In genomic region chr16:78836802-78837489, GRCh38 we compare ENCODE assay signal across 25 cellular contexts.
DNase-seq lines count a peak whose midpoint lies in the region; ATAC-seq and TF ChIP-seq lines count a peak whose summit lies in the region.
"Had no signal": no experiment of that assay in that cellular context is flagged by ENCODE, and none has a peak within 500 bp of the region (broad histone marks: within the 10 kb centered on the region; RNA-seq: fewer than 3 reads in every experiment).

No MANE protein-coding gene starts in this region.

- TF ChIP-seq POLR2A in spleen (IDR thresholded peaks at IDR 0.05), result no peak

- H2AK5ac ChIP-seq in mesendoderm (ENCODE audit: low read length), result no peak overlapping the region

- H3K56ac ChIP-seq in mesendoderm (ENCODE audit: low read length), result no peak overlapping the region

- H2BK5ac ChIP-seq in mesendoderm (ENCODE audit: low read length), result no peak overlapping the region

- intact Hi-C loops in activated CD8-positive, alpha-beta T cell treated with anti-CD3 and anti-CD28 coated beads for 36 hours (cut with micrococcal nuclease), result no loop called here
- intact Hi-C loops in spleen (cut with DNase I; ENCODE audit: low total_unique reads), result no loop called here

- H3K4ac ChIP-seq in mesendoderm (ENCODE audit: low read depth, low read length), result no peak overlapping the region

- no peaks in the 10 kb centered on the region for H3K27me3 Mint-ChIP-seq in activated CD8-positive, alpha-beta T cell treated with anti-CD3 and anti-CD28 coated beads for 36 hours
- H3K27me3 Mint-ChIP-seq in activated CD8-positive, alpha-beta T cell treated with anti-CD3 and anti-CD28 coated beads, Interleukin-2, amount 10 ng/mL, durations not matched to agents 7 days and 5 days (ENCODE audit: low read depth), result no peaks in the 10 kb centered on the region
- no peaks in the 10 kb centered on the region for H3K27me3 Mint-ChIP-seq in T-helper 17 cell
- no peaks in the 10 kb centered on the region for H3K27me3 Mint-ChIP-seq in stimulated activated memory B cell treated with anti-CD40 and anti-IgM and Interleukin-4, amounts not matched to agents 10 μg/mL and 1 μg/mL and 100 μg/mL, for 72 hours
- H3K27me3 Mint-ChIP-seq: memory B cell had no signal

- H4K8ac ChIP-seq in mesendoderm (ENCODE audit: low read depth, low read length), result no peak overlapping the region

- H3K9ac ChIP-seq in mesendoderm (ENCODE audit: low read length), result no peak overlapping the region
- H3K9ac ChIP-seq: BLaER1 had no signal

- H3K79me2 ChIP-seq in mesendoderm (ENCODE audit: control insufficient read depth, insufficient read depth, low read length), result no peaks in the 10 kb centered on the region

- H3K27ac ChIP-seq in mesendoderm (ENCODE audit: low read depth, low read length) (no peak overlapping the region), spleen (no peak overlapping the region)
- H3K27ac ChIP-seq: adrenal gland, BLaER1, brain microvascular endothelial cell, foreskin keratinocyte, sigmoid colon, thoracic aorta had no signal

- POLR2A ChIA-PET in activated CD8-positive, alpha-beta T cell treated with anti-CD3 and anti-CD28 coated beads for 36 hours (lab: Charles Lee), result no interaction called here
- POLR2A ChIA-PET in activated CD8-positive, alpha-beta T cell treated with anti-CD3 and anti-CD28 coated beads, Interleukin-2, amount 10 ng/mL, durations not matched to agents 7 days and 5 days (lab: Charles Lee), result interaction anchor here (0.6 kb wide), 1 partner anchor 10 kb away, joined by 3 read pairs; no protein-coding TSS in a partner anchor

- H4K5ac ChIP-seq in mesendoderm (ENCODE audit: low read length), result no peak overlapping the region

- H3K27me3 ChIP-seq in mesendoderm (ENCODE audit: insufficient read depth, low read length, poor library complexity) (no peaks in the 10 kb centered on the region), spleen (replicated peaks in 1 of 7) (no peaks in the 10 kb centered on the region)
- H3K27me3 ChIP-seq: adrenal gland, BLaER1, brain microvascular endothelial cell, foreskin keratinocyte, sigmoid colon had no signal

- no peak for TF ChIP-seq CTCF in activated CD8-positive, alpha-beta T cell treated with anti-CD3 and anti-CD28 coated beads for 36 hours (IDR thresholded peaks at IDR 0.05)
- TF ChIP-seq CTCF in spleen (IDR thresholded peaks at IDR 0.05 in 8 of 11, conservative IDR thresholded peaks at IDR 0.05 in 3 of 11), result no peak

- H3K27ac Mint-ChIP-seq in activated CD8-positive, alpha-beta T cell treated with anti-CD3 and anti-CD28 coated beads for 36 hours, result peak overlapping the region; percentile 67
- H3K27ac Mint-ChIP-seq in activated CD8-positive, alpha-beta T cell treated with anti-CD3 and anti-CD28 coated beads, Interleukin-2, amount 10 ng/mL, durations not matched to agents 7 days and 5 days, result no peak overlapping the region
- H3K27ac Mint-ChIP-seq in T-helper 17 cell, result peak overlapping the region; percentile 90
- H3K27ac Mint-ChIP-seq in stimulated activated memory B cell treated with anti-CD40 and anti-IgM and Interleukin-4, amounts not matched to agents 10 μg/mL and 1 μg/mL and 100 μg/mL, for 72 hours, result peak overlapping the region; percentile 47
- H3K27ac Mint-ChIP-seq: memory B cell had no signal

- H3K4me3 ChIP-seq in mesendoderm (ENCODE audit: low read length), result no peak overlapping the region
- no peak overlapping the region for H3K4me3 ChIP-seq in spleen
- H3K4me3 ChIP-seq: adrenal gland, BLaER1, sigmoid colon, thoracic aorta had no signal

- H3K36me3 ChIP-seq in mesendoderm (ENCODE audit: control insufficient read depth, insufficient read depth, low read length) (no peaks in the 10 kb centered on the region), spleen (no peaks in the 10 kb centered on the region)
- H3K36me3 ChIP-seq: adrenal gland, BLaER1, brain microvascular endothelial cell, sigmoid colon, thoracic aorta had no signal

- no peak overlapping the region for H3K4me2 ChIP-seq in mesendoderm (ENCODE audit: low read length)
- H3K4me2 ChIP-seq: BLaER1 had no signal

- no peak overlapping the region for H3K4me3 Mint-ChIP-seq in activated CD8-positive, alpha-beta T cell treated with anti-CD3 and anti-CD28 coated beads for 36 hours
- H3K4me3 Mint-ChIP-seq in activated CD8-positive, alpha-beta T cell treated with anti-CD3 and anti-CD28 coated beads, Interleukin-2, amount 10 ng/mL, durations not matched to agents 7 days and 5 days, result no peak overlapping the region
- H3K4me3 Mint-ChIP-seq in T-helper 17 cell, result peak overlapping the region; percentile 90
- peak overlapping the region; percentile 30 for H3K4me3 Mint-ChIP-seq in stimulated activated memory B cell treated with anti-CD40 and anti-IgM and Interleukin-4, amounts not matched to agents 10 μg/mL and 1 μg/mL and 100 μg/mL, for 72 hours
- H3K4me3 Mint-ChIP-seq: memory B cell had no signal

- H3K36me3 Mint-ChIP-seq in activated CD8-positive, alpha-beta T cell treated with anti-CD3 and anti-CD28 coated beads for 36 hours (ENCODE audit: low read depth), result no peaks in the 10 kb centered on the region
- H3K36me3 Mint-ChIP-seq in activated CD8-positive, alpha-beta T cell treated with anti-CD3 and anti-CD28 coated beads, Interleukin-2, amount 10 ng/mL, durations not matched to agents 7 days and 5 days (ENCODE audit: low read depth), result no peaks in the 10 kb centered on the region
- H3K36me3 Mint-ChIP-seq in T-helper 17 cell (ENCODE audit: low read depth), result peaks cover 3% of the 10 kb centered on the region
- H3K36me3 Mint-ChIP-seq in stimulated activated memory B cell treated with anti-CD40 and anti-IgM and Interleukin-4, amounts not matched to agents 10 μg/mL and 1 μg/mL and 100 μg/mL, for 72 hours, result no peaks in the 10 kb centered on the region

- no peaks in the 10 kb centered on the region for H3K9me3 ChIP-seq in T-helper 17 cell (ENCODE audit: control insufficient read depth, low read length, poor library complexity, severe bottlenecking)
- no peaks in the 10 kb centered on the region for H3K9me3 ChIP-seq in spleen
- H3K9me3 ChIP-seq: adrenal gland, BLaER1, sigmoid colon, thoracic aorta had no signal

- CTCF ChIA-PET in activated CD8-positive, alpha-beta T cell treated with anti-CD3 and anti-CD28 coated beads for 36 hours (lab: Charles Lee), result no interaction called here
- CTCF ChIA-PET in activated CD8-positive, alpha-beta T cell treated with anti-CD3 and anti-CD28 coated beads, Interleukin-2, amount 10 ng/mL, durations not matched to agents 7 days and 5 days (lab: Charles Lee), result no interaction called here

- no peak overlapping the region for H3K18ac ChIP-seq in mesendoderm (ENCODE audit: low read length)

- H3K4me1 Mint-ChIP-seq in activated CD8-positive, alpha-beta T cell treated with anti-CD3 and anti-CD28 coated beads for 36 hours (ENCODE audit: low read depth), result peaks cover 3% of the 10 kb centered on the region
- H3K4me1 Mint-ChIP-seq in activated CD8-positive, alpha-beta T cell treated with anti-CD3 and anti-CD28 coated beads, Interleukin-2, amount 10 ng/mL, durations not matched to agents 7 days and 5 days (ENCODE audit: low read depth), result no peaks in the 10 kb centered on the region
- peaks cover 19% of the 10 kb centered on the region for H3K4me1 Mint-ChIP-seq in T-helper 17 cell
- H3K4me1 Mint-ChIP-seq in stimulated activated memory B cell treated with anti-CD40 and anti-IgM and Interleukin-4, amounts not matched to agents 10 μg/mL and 1 μg/mL and 100 μg/mL, for 72 hours, result peaks cover 9% of the 10 kb centered on the region
- H3K4me1 Mint-ChIP-seq: memory B cell had no signal

- H3K4me1 ChIP-seq in mesendoderm (ENCODE audit: control insufficient read depth, low read depth, low read length) (no peaks in the 10 kb centered on the region), spleen (no peaks in the 10 kb centered on the region)
- H3K4me1 ChIP-seq: adrenal gland, BLaER1, foreskin keratinocyte, sigmoid colon had no signal

- ATAC-seq in activated CD8-positive, alpha-beta T cell treated with anti-CD3 and anti-CD28 coated beads for 36 hours, result no peak
- no peak for ATAC-seq in activated CD8-positive, alpha-beta T cell treated with anti-CD3 and anti-CD28 coated beads, Interleukin-2, amount 10 ng/mL, durations not matched to agents 7 days and 5 days
- ATAC-seq in T-helper 17 cell, result peak; percentile 46
- ATAC-seq in stimulated activated memory B cell treated with anti-CD40 and anti-IgM and Interleukin-4, amounts not matched to agents 10 μg/mL and 1 μg/mL and 100 μg/mL, for 72 hours, result peak; percentile 38
- ATAC-seq: foreskin keratinocyte, Panc1 had no signal

- H3K23ac ChIP-seq in mesendoderm (ENCODE audit: low read length), result no peak overlapping the region

- no peak for DNase-seq in activated CD8-positive, alpha-beta T cell treated with anti-CD3 and anti-CD28 coated beads for 36 hours
- DNase-seq in activated CD8-positive, alpha-beta T cell treated with anti-CD3 and anti-CD28 coated beads, Interleukin-2, amount 10 ng/mL, durations not matched to agents 7 days and 5 days, result no peak
- peak; percentile 14 for DNase-seq in stimulated activated CD4-positive, alpha-beta T cell treated with anti-CD3 and anti-CD28 coated beads, Interleukin-15, amount 100 ng/mL, for 24 hours
- DNase-seq in stimulated activated CD4-positive, alpha-beta T cell treated with anti-CD3 and anti-CD28 coated beads, Interleukin-2, amount 100 ng/mL, for 24 hours, result no peak
- DNase-seq in T-helper 17 cell (no peak), mesendoderm (no peak), spleen (no peak)
- DNase-seq: ACHN; activated CD4-positive, alpha-beta T cell treated with anti-CD3 and anti-CD28 coated beads for 4 hours; adrenal gland; brain microvascular endothelial cell; effector CD4-positive, alpha-beta T cell; foreskin keratinocyte; H7; MV-4-11; NCI-H146; NCI-H2171 treated with DMSO at 0.1 percent for 48 hours; NCI-H524; posterior cingulate gyrus; sigmoid colon had no signal

- H2BK15ac ChIP-seq in mesendoderm (replicated peaks; ENCODE audit: low read depth), result no peak overlapping the region

- H2BK120ac ChIP-seq in mesendoderm (ENCODE audit: low read depth, low read length), result no peak overlapping the region

- no CpG with 5 or more reads among the region's 8 CpGs for WGBS in mesendoderm (ENCODE audit: extremely low coverage, insufficient coverage, low lambda C conversion rate)
- WGBS in spleen, 5 donors, result 76 to 87% (median 83%) methylated on average over 8 of the region's 8 CpGs

- no peaks in the 10 kb centered on the region for H3K79me1 ChIP-seq in mesendoderm (ENCODE audit: low read length)

- no peaks in the 10 kb centered on the region for H3K9me3 Mint-ChIP-seq in activated CD8-positive, alpha-beta T cell treated with anti-CD3 and anti-CD28 coated beads for 36 hours
- H3K9me3 Mint-ChIP-seq in activated CD8-positive, alpha-beta T cell treated with anti-CD3 and anti-CD28 coated beads, Interleukin-2, amount 10 ng/mL, durations not matched to agents 7 days and 5 days (ENCODE audit: insufficient read depth), result no peaks in the 10 kb centered on the region
- no peaks in the 10 kb centered on the region for H3K9me3 Mint-ChIP-seq in stimulated activated memory B cell treated with anti-CD40 and anti-IgM and Interleukin-4, amounts not matched to agents 10 μg/mL and 1 μg/mL and 100 μg/mL, for 72 hours
- H3K9me3 Mint-ChIP-seq: memory B cell had no signal

Comparison
In these comparisons a context has a peak if more than half of its experiments do, and no peak if none do; other contexts are left out.
1. ATAC-seq: peak in T-helper 17 cell (single experiment) and stimulated activated memory B cell treated with anti-CD40 and anti-IgM and Interleukin-4, amounts not matched to agents 10 μg/mL and 1 μg/mL and 100 μg/mL, for 72 hours (single experiment); none in activated CD8-positive, alpha-beta T cell treated with anti-CD3 and anti-CD28 coated beads for 36 hours (single experiment) and activated CD8-positive, alpha-beta T cell treated with anti-CD3 and anti-CD28 coated beads, Interleukin-2, amount 10 ng/mL, durations not matched to agents 7 days and 5 days (single experiment).
2. H3K4me3 Mint-ChIP-seq: peak in T-helper 17 cell (single experiment) and stimulated activated memory B cell treated with anti-CD40 and anti-IgM and Interleukin-4, amounts not matched to agents 10 μg/mL and 1 μg/mL and 100 μg/mL, for 72 hours (single experiment); none in activated CD8-positive, alpha-beta T cell treated with anti-CD3 and anti-CD28 coated beads for 36 hours (single experiment) and activated CD8-positive, alpha-beta T cell treated with anti-CD3 and anti-CD28 coated beads, Interleukin-2, amount 10 ng/mL, durations not matched to agents 7 days and 5 days (single experiment).